In the genomic region with DNA sequence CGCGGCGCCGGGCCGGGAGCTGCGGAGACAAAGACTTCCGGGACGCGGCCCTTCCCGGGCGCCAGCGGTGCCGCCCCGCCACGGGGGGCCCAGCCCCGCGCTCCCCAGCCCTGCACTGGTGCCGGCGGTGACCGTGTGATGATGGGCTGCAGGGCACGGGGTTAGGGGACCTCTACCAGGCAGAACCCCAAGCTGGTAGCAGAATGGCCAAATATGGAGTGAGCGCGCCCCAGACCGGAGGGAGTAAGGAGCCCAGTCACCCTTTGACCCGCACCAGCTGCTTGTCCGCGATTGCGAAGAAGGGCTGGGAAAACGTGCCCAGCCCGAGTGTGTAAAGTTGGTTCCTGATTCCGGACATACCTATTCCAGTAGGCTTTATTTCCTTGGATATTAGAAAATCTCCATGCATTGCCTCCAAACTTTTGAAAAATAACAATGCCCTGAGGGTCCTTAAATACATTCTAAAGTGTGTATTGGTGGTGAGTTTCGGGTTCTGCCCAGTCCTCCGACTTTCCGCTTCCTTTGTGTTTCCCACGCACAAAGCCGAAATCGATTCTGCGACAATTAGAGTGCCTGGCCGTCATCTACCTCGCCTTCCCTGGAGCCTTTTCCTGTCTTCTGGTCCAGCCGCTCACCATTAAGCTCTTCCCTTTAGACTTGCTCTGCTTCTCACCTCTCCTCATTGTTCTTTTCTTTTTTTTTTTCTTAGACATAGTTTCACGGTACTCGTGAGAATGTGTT, we compare ENCODE assay signal across 8 cellular contexts. TPM values are rescaled to one million over a fixed set of nuclear protein-coding genes. Genes with fewer than 3 reads are reported as not detected.
A peak's percentile ranks its signal among the peaks of the same experiment; 100 is the strongest.
DNase-seq lines count a peak whose midpoint lies in the region; ATAC-seq and TF ChIP-seq lines count a peak whose summit lies in the region.

No MANE protein-coding gene starts in this region.

- no peaks in the 10 kb centered on the region for H3K9me3 Mint-ChIP-seq in WTC11
- H3K9me3 Mint-ChIP-seq in neural crest cell = no peaks in the 10 kb centered on the region

- peaks cover 32% of the 10 kb centered on the region for H3K4me1 Mint-ChIP-seq in WTC11
- peaks cover 27% of the 10 kb centered on the region for H3K4me1 Mint-ChIP-seq in neural crest cell

- POLR2A ChIA-PET in WTC11 (lab: Charles Lee) = interaction anchor here (2.6 kb wide), 1 partner anchor 43 kb away, joined by 10 read pairs; no protein-coding TSS in a partner anchor

- no peak overlapping the region for H3K4me3 Mint-ChIP-seq in WTC11
- no peak overlapping the region for H3K4me3 Mint-ChIP-seq in neural crest cell

- H3K36me3 Mint-ChIP-seq in WTC11 (peaks cover 9% of the 10 kb centered on the region), neural crest cell (ENCODE audit: low read depth) (peaks cover 3% of the 10 kb centered on the region)

- CTCF ChIA-PET in WTC11 (lab: Charles Lee) = interaction anchor here (1.9 kb wide), 1 partner anchor 41 kb away, joined by 8 read pairs; a partner anchor contains a TSS

- H3K27me3 Mint-ChIP-seq in WTC11 (ENCODE audit: low read depth) = no peaks in the 10 kb centered on the region
- H3K27me3 Mint-ChIP-seq in neural crest cell (ENCODE audit: low read depth) = no peaks in the 10 kb centered on the region

- peak overlapping the region; percentile 57 for H3K4me3 ChIP-seq in GM12875 (ENCODE audit: low read depth, low read length)
- H3K4me3 ChIP-seq in NB4 (ENCODE audit: low read depth, low read length) = peak overlapping the region; percentile 83
- H3K4me3 ChIP-seq in fibroblast of mammary gland (ENCODE audit: control insufficient read depth, low read depth, low read length) = peak overlapping the region; percentile 88

- peak; percentile 30 for ATAC-seq in HG02678 (IDR thresholded peaks at IDR 0.05; ENCODE audit: unreplicated experiment)
- peak; percentile 21 for ATAC-seq in WTC11

- no peak for TF ChIP-seq POLR2A in NB4 (IDR thresholded peaks at IDR 0.05; ENCODE audit: extremely low read depth, insufficient read length)

- peak; percentile 81 for DNase-seq in NB4 (ENCODE audit: low read depth)
- DNase-seq in WTC11 (ENCODE audit: low spot score) = peak; percentile 47
- peak; percentile 57 for DNase-seq in fibroblast of mammary gland (ENCODE audit: low read depth)
- DNase-seq in neural crest cell (ENCODE audit: low read depth, low spot score) = peak; percentile 44
- DNase-seq in cerebellar nuclear complex (lab: John Stamatoyannopoulos, UW) = no peak

- peak overlapping the region; percentile 95 for H3K27ac ChIP-seq in 22Rv1

- H3K27ac Mint-ChIP-seq in WTC11 (no peak overlapping the region), neural crest cell (ENCODE audit: unreplicated experiment) (no peak overlapping the region)

- TF ChIP-seq CTCF in 22Rv1 (IDR thresholded peaks at IDR 0.05) (no peak), GM12875 (IDR thresholded peaks at IDR 0.05; ENCODE audit: borderline replicate concordance, insufficient read depth, low read depth, low read length) (no peak), NB4 (IDR thresholded peaks at IDR 0.05; ENCODE audit: low read depth, low read length) (no peak), WTC11 (IDR thresholded peaks at IDR 0.05) (no peak), fibroblast of mammary gland (conservative IDR thresholded peaks at IDR 0.05; ENCODE audit: control insufficient read depth, insufficient read depth, low read depth, low read length) (no peak), neural crest cell (conservative IDR thresholded peaks at IDR 0.05) (no peak)

TF ChIP-seq in WTC11, 78 proteins besides CTCF, POLR2A, EP300 and RAD21:
- TF ChIP-seq, protein P1, sequence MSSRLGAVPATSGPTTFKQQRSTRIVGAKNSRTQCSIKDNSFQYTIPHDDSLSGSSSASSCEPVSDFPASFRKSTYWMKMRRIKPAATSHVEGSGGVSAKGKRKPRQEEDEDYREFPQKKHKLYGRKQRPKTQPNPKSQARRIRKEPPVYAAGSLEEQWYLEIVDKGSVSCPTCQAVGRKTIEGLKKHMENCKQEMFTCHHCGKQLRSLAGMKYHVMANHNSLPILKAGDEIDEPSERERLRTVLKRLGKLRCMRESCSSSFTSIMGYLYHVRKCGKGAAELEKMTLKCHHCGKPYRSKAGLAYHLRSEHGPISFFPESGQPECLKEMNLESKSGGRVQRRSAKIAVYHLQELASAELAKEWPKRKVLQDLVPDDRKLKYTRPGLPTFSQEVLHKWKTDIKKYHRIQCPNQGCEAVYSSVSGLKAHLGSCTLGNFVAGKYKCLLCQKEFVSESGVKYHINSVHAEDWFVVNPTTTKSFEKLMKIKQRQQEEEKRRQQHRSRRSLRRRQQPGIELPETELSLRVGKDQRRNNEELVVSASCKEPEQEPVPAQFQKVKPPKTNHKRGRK (CRISPR knock-in tag; IDR thresholded peaks at IDR 0.05; ENCODE audit: borderline replicate concordance) = no peak
- TF ChIP-seq, protein P2, sequence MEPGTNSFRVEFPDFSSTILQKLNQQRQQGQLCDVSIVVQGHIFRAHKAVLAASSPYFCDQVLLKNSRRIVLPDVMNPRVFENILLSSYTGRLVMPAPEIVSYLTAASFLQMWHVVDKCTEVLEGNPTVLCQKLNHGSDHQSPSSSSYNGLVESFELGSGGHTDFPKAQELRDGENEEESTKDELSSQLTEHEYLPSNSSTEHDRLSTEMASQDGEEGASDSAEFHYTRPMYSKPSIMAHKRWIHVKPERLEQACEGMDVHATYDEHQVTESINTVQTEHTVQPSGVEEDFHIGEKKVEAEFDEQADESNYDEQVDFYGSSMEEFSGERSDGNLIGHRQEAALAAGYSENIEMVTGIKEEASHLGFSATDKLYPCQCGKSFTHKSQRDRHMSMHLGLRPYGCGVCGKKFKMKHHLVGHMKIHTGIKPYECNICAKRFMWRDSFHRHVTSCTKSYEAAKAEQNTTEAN (CRISPR knock-in tag; IDR thresholded peaks at IDR 0.05) = 0 out of 2 replicates have a peak, but pooled peaks have one; percentile 28
- TF ChIP-seq SP1 (CRISPR knock-in tag; conservative IDR thresholded peaks at IDR 0.05) (0 out of 2 replicates have a peak, but pooled peaks have one; percentile 13), JUN (CRISPR knock-in tag; IDR thresholded peaks at IDR 0.05) (0 out of 2 replicates have a peak, but pooled peaks have one; percentile 46)
- TF ChIP-seq, protein P3, sequence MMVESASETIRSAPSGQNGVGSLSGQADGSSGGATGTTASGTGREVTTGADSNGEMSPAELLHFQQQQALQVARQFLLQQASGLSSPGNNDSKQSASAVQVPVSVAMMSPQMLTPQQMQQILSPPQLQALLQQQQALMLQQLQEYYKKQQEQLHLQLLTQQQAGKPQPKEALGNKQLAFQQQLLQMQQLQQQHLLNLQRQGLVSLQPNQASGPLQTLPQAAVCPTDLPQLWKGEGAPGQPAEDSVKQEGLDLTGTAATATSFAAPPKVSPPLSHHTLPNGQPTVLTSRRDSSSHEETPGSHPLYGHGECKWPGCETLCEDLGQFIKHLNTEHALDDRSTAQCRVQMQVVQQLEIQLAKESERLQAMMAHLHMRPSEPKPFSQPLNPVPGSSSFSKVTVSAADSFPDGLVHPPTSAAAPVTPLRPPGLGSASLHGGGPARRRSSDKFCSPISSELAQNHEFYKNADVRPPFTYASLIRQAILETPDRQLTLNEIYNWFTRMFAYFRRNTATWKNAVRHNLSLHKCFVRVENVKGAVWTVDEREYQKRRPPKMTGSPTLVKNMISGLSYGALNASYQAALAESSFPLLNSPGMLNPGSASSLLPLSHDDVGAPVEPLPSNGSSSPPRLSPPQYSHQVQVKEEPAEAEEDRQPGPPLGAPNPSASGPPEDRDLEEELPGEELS (CRISPR knock-in tag; IDR thresholded peaks at IDR 0.05) = no peak

RNA-seq across cellular contexts. Expression of a gene that starts 1.1 kb away (rescaled TPM):
- total RNA-seq in WTC11 (2021) (111 to 117 TPM (median 116 TPM) in 3 replicates), neural crest cell (66.8 and 66.9 TPM in 2 replicates)

RNA-seq across cellular contexts. Expression of a gene that starts 41.6 kb away (rescaled TPM):
- 51.0 to 55.1 TPM (median 54.6 TPM) in 3 replicates for total RNA-seq in WTC11 (2021)
- 56.5 and 61.1 TPM in 2 replicates for total RNA-seq in neural crest cell

Comparison
In these comparisons a context has a peak if more than half of its experiments do, and no peak if none do; other contexts are left out.
1. DNase-seq: peak in NB4 (single experiment), WTC11 (single experiment), fibroblast of mammary gland (single experiment) and neural crest cell (single experiment); none in cerebellar nuclear complex (0 of 2).
2. Peak in every context shown above with its lines, with median percentiles within 50 percentile points of each other: H3K4me3 ChIP-seq.